Comparison of ENCODE assay signal across 14 cellular contexts in genomic region chr2:205568620-205569019, GRCh38.
DNase-seq lines count a peak whose midpoint lies in the region; ATAC-seq and TF ChIP-seq lines count a peak whose summit lies in the region.
"Had no signal": no experiment of that assay in that cellular context is flagged by ENCODE, and none has a peak within 500 bp of the region (broad histone marks: within the 10 kb centered on the region; RNA-seq: fewer than 3 reads in every experiment).

No MANE protein-coding gene starts in this region.

- H3K27ac ChIP-seq in mammary epithelial cell (ENCODE audit: insufficient read depth, low read depth, low read length), result no peak overlapping the region
- H3K27ac ChIP-seq in breast epithelium, result no peak overlapping the region
- H3K27ac ChIP-seq in epithelial cell of prostate, result no peak overlapping the region
- H3K27ac ChIP-seq in trophoblast cell (ENCODE audit: low read depth, low read length), result no peak overlapping the region
- H3K27ac ChIP-seq: BLaER1 treated with 17β-estradiol and CSF1 and Interleukin-3, amounts not matched to agents 10 nM and 100 nM had no signal

- peak; percentile 15 for DNase-seq in mammary epithelial cell
- no peak for DNase-seq in breast epithelium (ENCODE audit: low spot score in 2 of 2)
- peak; percentile 54 for DNase-seq in epithelial cell of prostate (ENCODE audit: low read depth, low spot score)
- peak; percentile 82 to 95 for DNase-seq in trophoblast cell
- DNase-seq: ACHN; Calu3; CD4-positive, CD25-positive, alpha-beta regulatory T cell; DMS 273 treated with DMSO at 0.1 percent for 48 hours had no signal

- no peaks in the 10 kb centered on the region for H3K36me3 ChIP-seq in mammary epithelial cell (ENCODE audit: insufficient read depth, low read length)
- H3K36me3 ChIP-seq in breast epithelium, result no peaks in the 10 kb centered on the region
- H3K36me3 ChIP-seq in trophoblast cell (ENCODE audit: control insufficient read depth in 1 of 2, insufficient read depth in 2 of 2, low read length in 2 of 2), result no peaks in the 10 kb centered on the region
- H3K36me3 ChIP-seq: BLaER1 treated with 17β-estradiol and CSF1 and Interleukin-3, amounts not matched to agents 10 nM and 100 nM had no signal

- BruUV-seq in mammary epithelial cell (replicated peaks; lab: Mats Ljungman, UMichigan), result no TSS peak

- no peak overlapping the region for H3K18ac ChIP-seq in trophoblast cell (ENCODE audit: low read length)

- intact Hi-C loops in mammary epithelial cell (cut with micrococcal nuclease) (loop anchor here (5.0 kb wide), 1 partner anchor 109 kb away; no protein-coding TSS in a partner anchor), breast epithelium (cut with DNase I; ENCODE audit: low total_unique reads) (loop anchor here (10.0 kb wide), 1 partner anchor 1914 kb away; no protein-coding TSS in a partner anchor)

- H2AK5ac ChIP-seq in trophoblast cell (ENCODE audit: low read length), result no peak overlapping the region

- dilution Hi-C loops in mammary epithelial cell (cut with HindIII; ENCODE audit: low sequenced_read_pairs), result no loop called here

- no peak overlapping the region for H2BK12ac ChIP-seq in trophoblast cell (ENCODE audit: low read length)

- no peak overlapping the region for H3K4me2 ChIP-seq in mammary epithelial cell (ENCODE audit: insufficient read depth, low read depth, low read length)
- H3K4me2 ChIP-seq in trophoblast cell (ENCODE audit: low read length), result no peak overlapping the region
- H3K4me2 ChIP-seq: BLaER1 treated with 17β-estradiol and CSF1 and Interleukin-3, amounts not matched to agents 10 nM and 100 nM had no signal

- H3K9me3 ChIP-seq in mammary epithelial cell (replicated peaks; ENCODE audit: insufficient read depth, low read length) (no peaks in the 10 kb centered on the region), breast epithelium (no peaks in the 10 kb centered on the region), trophoblast cell (ENCODE audit: insufficient read depth, low read depth, low read length) (no peaks in the 10 kb centered on the region)
- H3K9me3 ChIP-seq: BLaER1 treated with 17β-estradiol and CSF1 and Interleukin-3, amounts not matched to agents 10 nM and 100 nM had no signal

- 65% methylated on average over 5 of the region's 5 CpGs for WGBS in mammary epithelial cell (ENCODE audit: low coverage, missing lambda C conversion rate)
- no CpG with 5 or more reads among the region's 5 CpGs for WGBS in trophoblast cell (ENCODE audit: extremely low coverage, insufficient coverage, insufficient read length)

- H3K4ac ChIP-seq in trophoblast cell (ENCODE audit: low read depth, low read length), result no peak overlapping the region

- H3K79me1 ChIP-seq in trophoblast cell (ENCODE audit: low read length), result no peaks in the 10 kb centered on the region

- H3K79me2 ChIP-seq in mammary epithelial cell (ENCODE audit: insufficient read depth, low read length), result no peaks in the 10 kb centered on the region
- no peaks in the 10 kb centered on the region for H3K79me2 ChIP-seq in trophoblast cell (ENCODE audit: control insufficient read depth, insufficient read depth, low read length, poor library complexity)

- H3K14ac ChIP-seq in trophoblast cell (ENCODE audit: low read length), result no peak overlapping the region

- CTCF ChIA-PET in mammary epithelial cell (lab: Charles Lee; ENCODE audit: low non-redundant PET), result no interaction called here

- TF ChIP-seq POLR2A in breast epithelium (IDR thresholded peaks at IDR 0.05), result no peak

- no peak overlapping the region for H3K23ac ChIP-seq in trophoblast cell (ENCODE audit: low read length)

- H2BK120ac ChIP-seq in trophoblast cell (ENCODE audit: insufficient read depth, low read length, poor library complexity), result no peak overlapping the region

- H3K27me3 ChIP-seq in mammary epithelial cell (ENCODE audit: insufficient read depth, low read length), result no peaks in the 10 kb centered on the region
- no peaks in the 10 kb centered on the region for H3K27me3 ChIP-seq in breast epithelium
- no peaks in the 10 kb centered on the region for H3K27me3 ChIP-seq in trophoblast cell (ENCODE audit: insufficient read depth, low read length)
- H3K27me3 ChIP-seq: BLaER1 treated with 17β-estradiol and CSF1 and Interleukin-3, amounts not matched to agents 10 nM and 100 nM had no signal

- no peak overlapping the region for H2BK5ac ChIP-seq in trophoblast cell (ENCODE audit: low read depth, low read length, poor library complexity)

- no peak overlapping the region for H4K8ac ChIP-seq in trophoblast cell (ENCODE audit: low read depth, low read length)

- in situ Hi-C loops in mammary epithelial cell (cut with MboI; ENCODE audit: low sequenced_read_pairs in 2 of 2), result no loop called here

- ATAC-seq in HG03108 (IDR thresholded peaks at IDR 0.05; ENCODE audit: unreplicated experiment) (no peak), HG03469 (IDR thresholded peaks at IDR 0.05; ENCODE audit: unreplicated experiment) (no peak), HG02623 (IDR thresholded peaks at IDR 0.05; ENCODE audit: unreplicated experiment) (no peak)
- ATAC-seq: HCT116, HepG2 had no signal

- no peak overlapping the region for H4K91ac ChIP-seq in trophoblast cell (ENCODE audit: low read depth, low read length)

- H2AFZ ChIP-seq in mammary epithelial cell (ENCODE audit: low read depth, low read length) (no peak overlapping the region), trophoblast cell (ENCODE audit: insufficient read depth, low read length, poor library complexity) (no peak overlapping the region)

- no peaks in the 10 kb centered on the region for H4K20me1 ChIP-seq in mammary epithelial cell (ENCODE audit: insufficient read depth, low read length)
- H4K20me1 ChIP-seq: BLaER1 treated with 17β-estradiol and CSF1 and Interleukin-3, amounts not matched to agents 10 nM and 100 nM had no signal

- no peak overlapping the region for H3K9ac ChIP-seq in mammary epithelial cell (ENCODE audit: insufficient read depth, low read length)
- no peak overlapping the region for H3K9ac ChIP-seq in trophoblast cell (ENCODE audit: low read length)
- H3K9ac ChIP-seq: BLaER1 treated with 17β-estradiol and CSF1 and Interleukin-3, amounts not matched to agents 10 nM and 100 nM had no signal

- H4K12ac ChIP-seq in trophoblast cell (ENCODE audit: low read depth, low read length), result no peak overlapping the region

- H3K4me3 ChIP-seq in mammary epithelial cell (replicated peaks in 1 of 3; ENCODE audit: insufficient read depth in 1 of 3, low read depth in 2 of 3, low read length in 3 of 3) (no peak overlapping the region), breast epithelium (no peak overlapping the region), trophoblast cell (ENCODE audit: low read depth, low read length) (no peak overlapping the region)
- H3K4me3 ChIP-seq: BLaER1 treated with 17β-estradiol and CSF1 and Interleukin-3, amounts not matched to agents 10 nM and 100 nM had no signal

- H3K4me1 ChIP-seq in mammary epithelial cell (ENCODE audit: insufficient read depth, low read length), result no peaks in the 10 kb centered on the region
- no peaks in the 10 kb centered on the region for H3K4me1 ChIP-seq in breast epithelium
- H3K4me1 ChIP-seq in trophoblast cell (ENCODE audit: control insufficient read depth in 1 of 2, insufficient read depth in 2 of 2, low read length in 2 of 2), result peaks cover 3 to 9% of the 10 kb centered on the region in 2 experiments
- H3K4me1 ChIP-seq: BLaER1 treated with 17β-estradiol and CSF1 and Interleukin-3, amounts not matched to agents 10 nM and 100 nM had no signal

- TF ChIP-seq CTCF in mammary epithelial cell (conservative IDR thresholded peaks at IDR 0.05 in 1 of 2, IDR thresholded peaks at IDR 0.05 in 1 of 2; ENCODE audit: extremely low read depth in 1 of 2, insufficient read depth in 1 of 2, low read depth in 1 of 2, low read length in 2 of 2) (no peak), breast epithelium (IDR thresholded peaks at IDR 0.05) (no peak)

Comparison
In these comparisons a context has a peak if more than half of its experiments do, and no peak if none do; other contexts are left out.
1. DNase-seq: peak in mammary epithelial cell (single experiment), epithelial cell of prostate (single experiment) and trophoblast cell (2 of 2); none in breast epithelium (0 of 2).